Comparison of ENCODE assay signal across 9 cellular contexts in genomic region chr20:10219452-10219791, GRCh38. TPM values are rescaled to one million over a fixed set of nuclear protein-coding genes. Genes with fewer than 3 reads are reported as not detected.
DNase-seq lines count a peak whose midpoint lies in the region; ATAC-seq and TF ChIP-seq lines count a peak whose summit lies in the region.
"Had no signal": no experiment of that assay in that cellular context is flagged by ENCODE, and none has a peak within 500 bp of the region (broad histone marks: within the 10 kb centered on the region; RNA-seq: fewer than 3 reads in every experiment).

No MANE protein-coding gene starts in this region.

- ATAC-seq in GM19438 (IDR thresholded peaks at IDR 0.05; ENCODE audit: low read depth, unreplicated experiment) (peak; percentile 65), gastroesophageal sphincter (peak; percentile 72), omental fat pad (ENCODE audit: low FRiP score) (peak; percentile 63)

- H3K36me3 ChIP-seq in gastroesophageal sphincter = no peaks in the 10 kb centered on the region
- H3K36me3 ChIP-seq: neutrophil had no signal

- H3K27me3 ChIP-seq in gastroesophageal sphincter = peaks cover 61% of the 10 kb centered on the region

- H3K27ac Mint-ChIP-seq in type B pancreatic cell = peak overlapping the region; percentile 79

- H3K27me3 Mint-ChIP-seq in type B pancreatic cell = peaks cover 41% of the 10 kb centered on the region

- 0% methylated on average over 9 of the region's 32 CpGs; no CpG with 5 or more reads in 1 of the 2 donors for WGBS in gastroesophageal sphincter (ENCODE audit: low coverage in 1 of 2), 2 donors

- no peaks in the 10 kb centered on the region for H3K9me3 Mint-ChIP-seq in type B pancreatic cell

- H3K4me3 Mint-ChIP-seq in type B pancreatic cell = peak overlapping the region; percentile 88

- no peak for TF ChIP-seq CTCF in gastroesophageal sphincter (IDR thresholded peaks at IDR 0.05)
- no peak for TF ChIP-seq CTCF in omental fat pad (IDR thresholded peaks at IDR 0.05)
- TF ChIP-seq CTCF in type B pancreatic cell (conservative IDR thresholded peaks at IDR 0.05) = peak; percentile 32

- H3K9me3 ChIP-seq in gastroesophageal sphincter = no peaks in the 10 kb centered on the region
- H3K9me3 ChIP-seq: neutrophil had no signal

- H3K4me1 Mint-ChIP-seq in type B pancreatic cell (ENCODE audit: unreplicated experiment) = peaks cover 16% of the 10 kb centered on the region

- H3K27ac ChIP-seq in gastroesophageal sphincter = no peak overlapping the region
- H3K27ac ChIP-seq: neutrophil had no signal

- H3K4me1 ChIP-seq in gastroesophageal sphincter = peaks cover 0 to 25% (median 0%) of the 10 kb centered on the region in 3 donors

- no peak for TF ChIP-seq EP300 in gastroesophageal sphincter (IDR thresholded peaks at IDR 0.05)

- H3K36me3 Mint-ChIP-seq in type B pancreatic cell = no peaks in the 10 kb centered on the region

- peak overlapping the region in 1 of 2 donors; percentile 35 for H3K4me3 ChIP-seq in gastroesophageal sphincter

- TF ChIP-seq POLR2A in gastroesophageal sphincter (IDR thresholded peaks at IDR 0.05) = no peak

- DNase-seq in AG08396 (ENCODE audit: low spot score) (peak; percentile 84), HuH-7.5 (ENCODE audit: low spot score) (peak; percentile 53), SHP77 treated with DMSO at 0.1 percent for 48 hours (lab: John Stamatoyannopoulos, UW) (peak; percentile 44), omental fat pad (ENCODE audit: low spot score) (peak; percentile 44), type B pancreatic cell (ENCODE audit: extremely low spot score, unreplicated experiment) (peak; percentile 92)
- DNase-seq in activated gamma-delta T cell treated with anti-CD3 and anti-CD28 coated beads, Interleukin-2, amount 50 U/mL, for 16 hours (ENCODE audit: low read depth) = peak; percentile 26

RNA-seq across cellular contexts. Expression of gene SNAP25, which starts 0.8 kb away (rescaled TPM):
- total RNA-seq in gastroesophageal sphincter = 1 to 10 TPM in 3 of 4 donors, under 1 TPM in 1; 0.47 to 5.5 (median 2.3) TPM
- 1 to 10 TPM in 2 of 4 donors, under 1 TPM in 2; 0.47 to 4.8 (median 1.2) TPM for total RNA-seq in omental fat pad
- total RNA-seq in type B pancreatic cell (ENCODE audit: low replicate concordance) = 8.1 and 12.5 TPM in 2 replicates

Comparison
In these comparisons a context has a peak if more than half of its experiments do, and no peak if none do; other contexts are left out.
1. DNase-seq: peak in every context shown above with its lines; median percentile 92 in type B pancreatic cell; 84 in AG08396; 53 in HuH-7.5; 44 in SHP77 treated with DMSO at 0.1 percent for 48 hours; 44 in omental fat pad; 26 in activated gamma-delta T cell treated with anti-CD3 and anti-CD28 coated beads, Interleukin-2, amount 50 U/mL, for 16 hours.